Comparison of ENCODE assay signal across 16 cellular contexts in genomic region chr7:116164552-116164951, GRCh38.
"Had no signal": no experiment of that assay in that cellular context is flagged by ENCODE, and none has a peak within 500 bp of the region (broad histone marks: within the 10 kb centered on the region; RNA-seq: fewer than 3 reads in every experiment).

No MANE protein-coding gene starts in this region.

- H3K27ac ChIP-seq: breast epithelium, dorsolateral prefrontal cortex, gastroesophageal sphincter, suprapubic skin, upper lobe of right lung had no signal

- H3K9me3 ChIP-seq: breast epithelium, gastroesophageal sphincter, suprapubic skin, upper lobe of right lung had no signal

- DNase-seq: activated CD4-positive, alpha-beta memory T cell treated with anti-CD3 and anti-CD28 coated beads, Interleukin-2, amount 10 ng/mL, durations not matched to agents 7 days and 5 days; activated CD4-positive, alpha-beta T cell treated with anti-CD3 and anti-CD28 coated beads for 36 hours; activated CD8-positive, alpha-beta memory T cell treated with anti-CD3 and anti-CD28 coated beads, Interleukin-2, amount 50 U/mL, for 48 hours; activated naive CD8-positive, alpha-beta T cell treated with anti-CD3 and anti-CD28 coated beads, Interleukin-2, amount 10 ng/mL, durations not matched to agents 7 days and 5 days; aorta; dorsolateral prefrontal cortex; kidney; left ventricle myocardium superior; stimulated activated CD4-positive, alpha-beta T cell treated with anti-CD3 and anti-CD28 coated beads, Interleukin-12 subunit alpha, Interleukin-12 subunit beta, amount 100 ng/mL, for 4 hours; stimulated activated CD4-positive, alpha-beta T cell treated with anti-CD3 and anti-CD28 coated beads, Interleukin-2, amount 100 ng/mL, for 48 hours; stimulated activated naive CD8-positive, alpha-beta T cell treated with anti-CD3 and anti-CD28 coated beads, Interleukin-15, Interleukin-2, amounts not matched to agents 100 U/mL and 50 U/mL, for 24 hours; upper lobe of right lung had no signal

- ATAC-seq: activated CD4-positive, alpha-beta T cell treated with anti-CD3 and anti-CD28 coated beads for 36 hours; esophagus mucosa; gastroesophageal sphincter; left ventricle myocardium superior; stimulated activated naive CD8-positive, alpha-beta T cell treated with anti-CD3 and anti-CD28 coated beads, Interleukin-15, Interleukin-2, amounts not matched to agents 100 U/mL and 50 U/mL, for 24 hours; upper lobe of right lung had no signal

- H3K4me3 ChIP-seq: breast epithelium, dorsolateral prefrontal cortex, gastroesophageal sphincter, suprapubic skin, upper lobe of right lung had no signal

- H3K36me3 ChIP-seq: breast epithelium, gastroesophageal sphincter, suprapubic skin, upper lobe of right lung had no signal
